Comparison of ENCODE assay signal across 19 cellular contexts in genomic region chr4:24373662-24374061, GRCh38.
"Had no signal": no experiment of that assay in that cellular context is flagged by ENCODE, and none has a peak within 500 bp of the region (broad histone marks: within the 10 kb centered on the region; RNA-seq: fewer than 3 reads in every experiment).

No MANE protein-coding gene starts in this region.

- H3K4me1 Mint-ChIP-seq: activated CD4-positive, alpha-beta memory T cell treated with anti-CD3 and anti-CD28 coated beads, Interleukin-2, amount 10 ng/mL, durations not matched to agents 7 days and 5 days; activated CD4-positive, alpha-beta T cell treated with anti-CD3 and anti-CD28 coated beads, Interleukin-2, amount 10 ng/mL, durations not matched to agents 7 days and 5 days; central memory CD8-positive, alpha-beta T cell had no signal

- H3K27ac ChIP-seq: ascending aorta, body of pancreas, VCaP had no signal

- H3K27me3 Mint-ChIP-seq: activated CD4-positive, alpha-beta memory T cell treated with anti-CD3 and anti-CD28 coated beads, Interleukin-2, amount 10 ng/mL, durations not matched to agents 7 days and 5 days; activated CD4-positive, alpha-beta T cell treated with anti-CD3 and anti-CD28 coated beads, Interleukin-2, amount 10 ng/mL, durations not matched to agents 7 days and 5 days; central memory CD8-positive, alpha-beta T cell had no signal

- H3K9me3 Mint-ChIP-seq: activated CD4-positive, alpha-beta memory T cell treated with anti-CD3 and anti-CD28 coated beads, Interleukin-2, amount 10 ng/mL, durations not matched to agents 7 days and 5 days had no signal

- ATAC-seq: body of pancreas had no signal

- H3K27ac Mint-ChIP-seq: activated CD4-positive, alpha-beta memory T cell treated with anti-CD3 and anti-CD28 coated beads, Interleukin-2, amount 10 ng/mL, durations not matched to agents 7 days and 5 days; activated CD4-positive, alpha-beta T cell treated with anti-CD3 and anti-CD28 coated beads, Interleukin-2, amount 10 ng/mL, durations not matched to agents 7 days and 5 days had no signal

- DNase-seq: activated CD4-positive, alpha-beta memory T cell treated with anti-CD3 and anti-CD28 coated beads, Interleukin-2, amount 10 ng/mL, durations not matched to agents 7 days and 5 days; activated CD4-positive, alpha-beta T cell treated with anti-CD3 and anti-CD28 coated beads, Interleukin-2, amount 10 ng/mL, durations not matched to agents 7 days and 5 days; activated CD4-positive, CD25-positive, alpha-beta regulatory T cell; activated CD8-positive, alpha-beta memory T cell treated with anti-CD3 and anti-CD28 coated beads, Interleukin-2, amount 50 U/mL, for 4 hours; activated naive CD4-positive, alpha-beta T cell treated with anti-CD3 and anti-CD28 coated beads, Interleukin-2, amount 50 U/mL, for 16 hours; amniotic stem cell; body of pancreas; MM.1S; NCI-H1105; NCI-H1436; NCI-H1694 treated with DMSO at 0.1 percent for 48 hours; NCI-H2081; NCI-H510A treated with DMSO at 0.1 percent for 48 hours; NCI-H69; SIG-M5; T-helper 1 cell had no signal

- H3K4me3 Mint-ChIP-seq: activated CD4-positive, alpha-beta memory T cell treated with anti-CD3 and anti-CD28 coated beads, Interleukin-2, amount 10 ng/mL, durations not matched to agents 7 days and 5 days; activated CD4-positive, alpha-beta T cell treated with anti-CD3 and anti-CD28 coated beads, Interleukin-2, amount 10 ng/mL, durations not matched to agents 7 days and 5 days; central memory CD8-positive, alpha-beta T cell had no signal
